Comparison of ENCODE assay signal across 8 cellular contexts in the genomic region with DNA sequence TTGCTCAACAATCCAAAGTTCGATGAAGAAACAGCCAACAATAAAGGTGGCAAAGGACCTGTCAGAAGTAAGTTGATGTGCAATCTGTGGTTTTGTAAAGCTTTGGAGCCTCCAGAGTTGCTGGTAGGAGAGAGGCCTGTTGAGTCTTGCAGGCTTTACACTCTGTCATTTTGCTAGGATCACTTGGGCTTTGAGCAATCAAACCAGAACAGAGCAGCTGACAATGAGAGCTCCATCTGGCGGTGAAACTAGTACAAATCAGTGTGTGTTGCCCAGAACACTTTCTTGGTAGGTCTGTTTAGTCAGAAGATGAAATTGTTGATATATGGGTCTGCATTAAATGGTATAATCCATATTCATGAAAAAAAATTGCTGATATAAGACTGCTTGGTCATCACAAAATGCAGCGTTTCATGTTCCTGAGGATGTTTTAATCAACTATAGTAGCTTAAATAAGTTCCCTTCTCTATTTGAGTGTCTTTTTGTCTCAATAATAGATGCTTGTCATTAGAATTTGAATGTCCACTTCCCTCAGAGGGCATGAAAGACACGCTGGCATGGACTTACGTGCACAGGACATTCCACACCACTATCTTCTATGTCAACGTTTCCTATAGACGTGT. TPM values are rescaled to one million over a fixed set of nuclear protein-coding genes. Genes with fewer than 3 reads are reported as not detected.
DNase-seq lines count a peak whose midpoint lies in the region; ATAC-seq and TF ChIP-seq lines count a peak whose summit lies in the region.

No MANE protein-coding gene starts in this region.

- H3K27me3 ChIP-seq in right cardiac atrium (ENCODE audit: control insufficient read depth, insufficient read depth): no peaks in the 10 kb centered on the region
- H3K27me3 ChIP-seq in sigmoid colon: no peaks in the 10 kb centered on the region

- peak; percentile 72 for DNase-seq in MV-4-11 (lab: John Stamatoyannopoulos, UW)
- DNase-seq in T follicular helper cell (ENCODE audit: low read depth): peak; percentile 47
- peak in 41 of 56 donors; percentile 7 to 90 (median 47) for DNase-seq in amygdala (lab: John Stamatoyannopoulos, UW)
- peak in 2 of 3 donors; percentile 52 to 53 for DNase-seq in right cardiac atrium
- DNase-seq in sigmoid colon: peak; percentile 80

- intact Hi-C loops in right cardiac atrium (cut with DNase I) (loop anchor here (1.0 to 5.0 kb wide), 3 partner anchors 125 to 128 kb away; no protein-coding TSS in a partner anchor), sigmoid colon (cut with DNase I) (loop anchor here (1.0 to 5.0 kb wide), 2 partner anchors 40 to 127 kb away; a partner anchor contains a TSS)

- H3K4me1 ChIP-seq in right cardiac atrium (ENCODE audit: control insufficient read depth, insufficient read depth, low read length) (no peaks in the 10 kb centered on the region), sigmoid colon (peaks cover 0 to 10% (median 2%) of the 10 kb centered on the region in 4 donors)

- WGBS in right cardiac atrium: 60% methylated on average over 7 of the region's 7 CpGs
- WGBS in sigmoid colon, 2 donors: 55 to 67% methylated on average over 7 of the region's 7 CpGs

- no peak for TF ChIP-seq POLR2A in sigmoid colon (IDR thresholded peaks at IDR 0.05)

- TF ChIP-seq CTCF in C4-2B (conservative IDR thresholded peaks at IDR 0.05) (peak; percentile 78), sigmoid colon (IDR thresholded peaks at IDR 0.05) (peak; percentile 34 to 70 (median 58))

- no peaks in the 10 kb centered on the region for H3K9me3 ChIP-seq in right cardiac atrium (ENCODE audit: control insufficient read depth, low read length)
- H3K9me3 ChIP-seq in sigmoid colon: no peaks in the 10 kb centered on the region

- H3K36me3 ChIP-seq in sigmoid colon: peaks cover 6 to 69% (median 15%) of the 10 kb centered on the region in 4 donors

- ATAC-seq in GM19324 (IDR thresholded peaks at IDR 0.05; ENCODE audit: low FRiP score, unreplicated experiment) (peak; percentile 50), right cardiac atrium (peak; percentile 87 to 93), GM21360 (IDR thresholded peaks at IDR 0.05; ENCODE audit: unreplicated experiment) (no peak)

- no peak for TF ChIP-seq EP300 in sigmoid colon (IDR thresholded peaks at IDR 0.05)

- H3K4me3 ChIP-seq in right cardiac atrium (ENCODE audit: low read length) (no peak overlapping the region), sigmoid colon (no peak overlapping the region)

- H3K27ac ChIP-seq in C4-2B (no peak overlapping the region), right cardiac atrium (ENCODE audit: low read length) (no peak overlapping the region), sigmoid colon (no peak overlapping the region)

RNA-seq across cellular contexts. Expression of a gene that starts 25.7 kb away (rescaled TPM):
- total RNA-seq in right cardiac atrium: 10 to 100 TPM in 3 of 4 donors, 1 to 10 TPM in 1; 9.4 to 17.8 (median 14.0) TPM
- polyA plus RNA-seq in right cardiac atrium: 3.6 TPM
- 10 to 100 TPM; 18.1 to 32.5 (median 22.7) TPM for total RNA-seq in sigmoid colon
- 1 to 10 TPM; 1.4 to 4.8 (median 2.7) TPM for polyA plus RNA-seq in sigmoid colon

RNA-seq across cellular contexts. Expression of a gene that starts 39.6 kb away (rescaled TPM):
- 1 to 10 TPM; 6.5 to 7.6 (median 6.7) TPM for total RNA-seq in right cardiac atrium
- 7.8 TPM for polyA plus RNA-seq in right cardiac atrium
- total RNA-seq in sigmoid colon: 10 to 100 TPM; 15.3 to 28.5 (median 20.3) TPM
- 10 to 100 TPM in 1 of 3 donors, 1 to 10 TPM in 2; 6.7 to 15.8 (median 8.4) TPM for polyA plus RNA-seq in sigmoid colon

RNA-seq across cellular contexts. Expression of a gene that starts 52.4 kb away (rescaled TPM):
- 10 to 100 TPM; 23.1 to 29.8 (median 25.5) TPM for total RNA-seq in right cardiac atrium
- polyA plus RNA-seq in right cardiac atrium: 31.4 TPM
- total RNA-seq in sigmoid colon: 10 to 100 TPM; 10.7 to 17.9 (median 15.0) TPM
- polyA plus RNA-seq in sigmoid colon: 10 to 100 TPM; 13.2 to 23.1 (median 17.9) TPM
